ENCODE assay signal across 26 cellular contexts in the genomic region with DNA sequence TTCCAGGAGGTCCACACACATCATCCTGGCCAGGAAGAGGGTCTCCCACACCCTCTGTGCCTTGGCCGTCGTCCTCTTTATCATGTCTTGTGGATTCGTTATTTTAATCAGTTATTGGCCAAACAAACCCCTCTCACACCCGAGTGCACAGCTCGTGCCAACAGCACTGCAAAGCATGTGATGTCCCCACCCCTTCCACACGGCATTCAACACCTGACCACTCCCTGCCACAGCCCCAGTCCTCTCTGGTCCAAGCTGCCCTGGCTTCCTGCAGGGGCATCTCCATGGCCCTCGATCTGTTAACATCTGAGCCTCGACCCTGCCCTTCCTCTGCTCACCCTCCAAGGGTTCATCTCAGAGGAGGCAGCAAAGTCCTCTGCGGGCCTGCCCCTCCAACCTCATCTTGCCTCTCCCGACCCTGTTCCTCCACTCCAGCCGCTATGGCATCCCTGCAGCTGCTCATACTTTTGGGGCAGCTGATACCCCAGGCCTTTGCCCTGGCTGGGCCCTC. TPM values are rescaled to one million over a fixed set of nuclear protein-coding genes. Genes with fewer than 3 reads are reported as not detected.
DNase-seq lines count a peak whose midpoint lies in the region; ATAC-seq and TF ChIP-seq lines count a peak whose summit lies in the region.
"Had no signal": no experiment of that assay in that cellular context is flagged by ENCODE, and none has a peak within 500 bp of the region (broad histone marks: within the 10 kb centered on the region; RNA-seq: fewer than 3 reads in every experiment).

No MANE protein-coding gene starts in this region.

- WGBS in mesenchymal stem cell: 83% methylated on average over 11 of the region's 11 CpGs

- H3K36me3 ChIP-seq in right atrium auricular region (no peaks in the 10 kb centered on the region), mesenchymal stem cell (ENCODE audit: control insufficient read depth in 1 of 2, insufficient read depth in 2 of 2, low read depth in 1 of 2, low read length in 2 of 2) (peaks cover 4 to 11% of the 10 kb centered on the region in 2 experiments)
- H3K36me3 ChIP-seq: HAP-1, vagina had no signal

- H2BK120ac ChIP-seq in mesenchymal stem cell (ENCODE audit: low read depth, low read length): no peak overlapping the region

- no peak overlapping the region for H3K23ac ChIP-seq in mesenchymal stem cell (ENCODE audit: low read length in 2 of 2)

- H4K8ac ChIP-seq in mesenchymal stem cell (ENCODE audit: low read length): no peak overlapping the region

- H3K27ac ChIP-seq in right atrium auricular region (no peak overlapping the region), mesenchymal stem cell (ENCODE audit: low read length, poor library complexity, severe bottlenecking) (no peak overlapping the region)
- H3K27ac ChIP-seq: vagina had no signal

- H2AK5ac ChIP-seq in mesenchymal stem cell (ENCODE audit: low read length, severe bottlenecking): no peak overlapping the region

- peak overlapping the region; percentile 55 for H4K91ac ChIP-seq in mesenchymal stem cell (ENCODE audit: low read length)

- H3K4ac ChIP-seq in mesenchymal stem cell (ENCODE audit: low read depth in 1 of 2, low read length in 2 of 2): no peak overlapping the region

- no peak for TF ChIP-seq RAD21 in Ishikawa (IDR thresholded peaks at IDR 0.05; ENCODE audit: low read depth)

- intact Hi-C loops in cardiac septum (cut with DNase I): no loop called here

- no peak overlapping the region for H3K4me2 ChIP-seq in mesenchymal stem cell (ENCODE audit: low read length, poor library complexity, severe bottlenecking)

- no peak for ATAC-seq in GM21526 (IDR thresholded peaks at IDR 0.05; ENCODE audit: low FRiP score, unreplicated experiment)
- ATAC-seq: WTC11 had no signal

- no peak overlapping the region for H2BK5ac ChIP-seq in mesenchymal stem cell (ENCODE audit: low read depth, low read length, poor library complexity, severe bottlenecking)

- no peak overlapping the region for H3K9ac ChIP-seq in mesenchymal stem cell (ENCODE audit: low read length)

- no peak overlapping the region for H3K14ac ChIP-seq in mesenchymal stem cell (ENCODE audit: low read length in 2 of 2)

- H3K79me1 ChIP-seq in mesenchymal stem cell (replicated peaks; ENCODE audit: low read length, poor library complexity, severe bottlenecking): peaks cover 5% of the 10 kb centered on the region

- no peak overlapping the region for H3K18ac ChIP-seq in mesenchymal stem cell (ENCODE audit: low read depth in 1 of 2, low read length in 2 of 2)

- DNase-seq in cardiac septum (ENCODE audit: low spot score) (peak; percentile 72), right atrium auricular region (ENCODE audit: low spot score) (no peak), mesenchymal stem cell (no peak), NOMO-1 treated with dmso at 0.1 percent for 144 hours (lab: John Stamatoyannopoulos, UW; ENCODE audit: unreplicated experiment) (no peak), DMS114 treated with DMSO at 0.1 percent for 48 hours (lab: John Stamatoyannopoulos, UW; ENCODE audit: unreplicated experiment) (no peak)
- DNase-seq: CD4-positive, alpha-beta T cell; cerebellar nuclear complex; DMS153; effector CD4-positive, alpha-beta T cell; MM.1S; NCI-H1417; NCI-H2081; NCI-H345; NCI-H82; occipital lobe; OCI-M1; SHP77; small intestine; stimulated activated CD4-positive, alpha-beta T cell treated with anti-CD3 and anti-CD28 coated beads, Interleukin-2, amount 100 ng/mL, for 24 hours had no signal

- TF ChIP-seq EP300 in Ishikawa (IDR thresholded peaks at IDR 0.05; ENCODE audit: borderline replicate concordance): no peak

- no peak overlapping the region for H2BK15ac ChIP-seq in mesenchymal stem cell (ENCODE audit: low read depth, poor library complexity, severe bottlenecking)

- no peaks in the 10 kb centered on the region for H3K9me3 ChIP-seq in right atrium auricular region
- H3K9me3 ChIP-seq in mesenchymal stem cell (ENCODE audit: control insufficient read depth, low read length): no peaks in the 10 kb centered on the region
- H3K9me3 ChIP-seq: HAP-1, vagina had no signal

- H2BK12ac ChIP-seq in mesenchymal stem cell (ENCODE audit: low read length in 2 of 2): peak overlapping the region in 1 of 2 experiments; percentile 48

- H3K4me1 ChIP-seq in right atrium auricular region: peaks cover 0 to 26% of the 10 kb centered on the region in 2 donors
- peaks cover 19% of the 10 kb centered on the region for H3K4me1 ChIP-seq in mesenchymal stem cell (ENCODE audit: control insufficient read depth, insufficient read depth, low read depth, low read length)
- H3K4me1 ChIP-seq: HAP-1 had no signal

- no peak for TF ChIP-seq CTCF in right atrium auricular region (IDR thresholded peaks at IDR 0.05)

- no peaks in the 10 kb centered on the region for H3K27me3 ChIP-seq in right atrium auricular region
- no peaks in the 10 kb centered on the region for H3K27me3 ChIP-seq in mesenchymal stem cell (ENCODE audit: control insufficient read depth in 1 of 2, insufficient read depth in 1 of 2, low read length in 2 of 2)
- H3K27me3 ChIP-seq: vagina had no signal

- H2AFZ ChIP-seq in mesenchymal stem cell (ENCODE audit: low read depth, low read length): no peak overlapping the region

- H3K4me3 ChIP-seq in right atrium auricular region (no peak overlapping the region), mesenchymal stem cell (ENCODE audit: insufficient read depth in 1 of 2, low read depth in 1 of 2, low read length in 2 of 2) (no peak overlapping the region)
- H3K4me3 ChIP-seq: HAP-1, lung, vagina had no signal

TF ChIP-seq in Ishikawa, 13 proteins besides CTCF, POLR2A, EP300 and RAD21:
- TF ChIP-seq, protein P1, sequence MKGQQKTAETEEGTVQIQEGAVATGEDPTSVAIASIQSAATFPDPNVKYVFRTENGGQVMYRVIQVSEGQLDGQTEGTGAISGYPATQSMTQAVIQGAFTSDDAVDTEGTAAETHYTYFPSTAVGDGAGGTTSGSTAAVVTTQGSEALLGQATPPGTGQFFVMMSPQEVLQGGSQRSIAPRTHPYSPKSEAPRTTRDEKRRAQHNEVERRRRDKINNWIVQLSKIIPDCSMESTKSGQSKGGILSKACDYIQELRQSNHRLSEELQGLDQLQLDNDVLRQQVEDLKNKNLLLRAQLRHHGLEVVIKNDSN (IDR thresholded peaks at IDR 0.05): 0 out of 2 replicates have a peak, but pooled peaks have one; percentile 20
- TF ChIP-seq, protein P2, sequence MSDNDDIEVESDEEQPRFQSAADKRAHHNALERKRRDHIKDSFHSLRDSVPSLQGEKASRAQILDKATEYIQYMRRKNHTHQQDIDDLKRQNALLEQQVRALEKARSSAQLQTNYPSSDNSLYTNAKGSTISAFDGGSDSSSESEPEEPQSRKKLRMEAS (IDR thresholded peaks at IDR 0.05): peak; percentile 48; the same call in 1 of the 2 replicates
- TF ChIP-seq CREB1 (IDR thresholded peaks at IDR 0.05; ENCODE audit: low read depth) (no peak), NFIC (IDR thresholded peaks at IDR 0.05) (no peak), TEAD4 (IDR thresholded peaks at IDR 0.05) (no peak)

RNA-seq across cellular contexts. Expression of gene MYEOV, which starts 14.0 kb away (rescaled TPM):
- not detected for total RNA-seq in cardiac septum
- total RNA-seq in right atrium auricular region: under 1 TPM in 1 of 2 donors, not detected in 1; 0.12 TPM
- polyA plus RNA-seq in mesenchymal stem cell (2013, experiment 1 of 2): 2.5 TPM
- 4.8 TPM for polyA plus RNA-seq in mesenchymal stem cell (2013, experiment 2 of 2)
- total RNA-seq: CD4-positive, alpha-beta T cell; occipital lobe; temporal lobe had no signal
